ENCODE assay signal across 7 cellular contexts in the genomic region with DNA sequence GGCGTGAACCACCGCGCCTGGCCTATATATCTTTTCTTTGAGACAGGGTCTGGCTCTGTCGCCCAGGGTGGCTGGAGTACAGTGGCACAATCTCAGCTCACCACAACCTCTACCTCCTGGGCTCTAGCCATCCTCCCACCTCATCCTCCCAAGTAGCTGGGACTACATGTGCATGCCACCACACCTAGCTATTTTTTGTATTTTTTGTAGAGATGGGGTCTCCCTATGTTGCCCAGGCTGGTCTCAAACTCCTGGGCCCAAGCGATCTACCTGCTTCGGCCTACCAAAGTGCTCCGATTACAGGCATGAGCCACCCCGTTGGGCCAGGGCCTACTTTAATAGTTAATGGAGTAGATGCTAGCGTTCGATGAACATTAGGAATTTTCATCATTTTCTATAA. TPM values are rescaled to one million over a fixed set of nuclear protein-coding genes. Genes with fewer than 3 reads are reported as not detected.
A peak's percentile ranks its signal among the peaks of the same experiment; 100 is the strongest.
DNase-seq lines count a peak whose midpoint lies in the region; ATAC-seq, FAIRE-seq and TF ChIP-seq lines count a peak whose summit lies in the region.
"Had no signal": no experiment of that assay in that cellular context is flagged by ENCODE, and none has a peak within 500 bp of the region (broad histone marks: within the 10 kb centered on the region; RNA-seq: fewer than 3 reads in every experiment).

No MANE protein-coding gene starts in this region.

- no peaks in the 10 kb centered on the region for H3K27me3 ChIP-seq in pancreas

- H3K27ac Mint-ChIP-seq in activated naive CD8-positive, alpha-beta T cell treated with anti-CD3 and anti-CD28 coated beads, Interleukin-2, amount 10 ng/mL, durations not matched to agents 7 days and 5 days, result peak overlapping the region; percentile 88
- H3K27ac Mint-ChIP-seq in natural killer cell, result peak overlapping the region; percentile 29 to 96

- POLR2A ChIA-PET in activated naive CD8-positive, alpha-beta T cell treated with anti-CD3 and anti-CD28 coated beads, Interleukin-2, amount 10 ng/mL, durations not matched to agents 7 days and 5 days (lab: Charles Lee), result interaction anchor here (0.6 to 7.2 kb wide), 6 partner anchors 14 to 40 kb away, joined by 3 to 162 read pairs (median 6); a partner anchor contains a TSS

- no peak for DNase-seq in activated naive CD8-positive, alpha-beta T cell treated with anti-CD3 and anti-CD28 coated beads, Interleukin-2, amount 10 ng/mL, durations not matched to agents 7 days and 5 days
- DNase-seq in natural killer cell (no peak), pancreas (no peak), NCI-H524 (lab: John Stamatoyannopoulos, UW) (no peak)
- no peak for DNase-seq in activated CD4-positive, alpha-beta T cell treated with anti-CD3 and anti-CD28 coated beads, Interleukin-2, amount 50 U/mL, for 1 hour

- 81 to 85% methylated on average over 10 of the region's 10 CpGs for WGBS in pancreas, 2 donors

- intact Hi-C loops in natural killer cell (cut with micrococcal nuclease), result loop anchor here (5.0 kb wide), 3 partner anchors 38 to 72 kb away; a partner anchor contains a TSS
- intact Hi-C loops in pancreas (cut with DNase I), result no loop called here

- no peak for ATAC-seq in activated naive CD8-positive, alpha-beta T cell treated with anti-CD3 and anti-CD28 coated beads, Interleukin-2, amount 10 ng/mL, durations not matched to agents 7 days and 5 days (ENCODE audit: low read depth)
- ATAC-seq in natural killer cell (no peak), pancreas (no peak)

- H3K36me3 ChIP-seq in pancreas, result peaks cover 0 to 10% (median 8%) of the 10 kb centered on the region in 3 donors

- TF ChIP-seq CTCF in natural killer cell (IDR thresholded peaks at IDR 0.05) (no peak), pancreas (IDR thresholded peaks at IDR 0.05) (no peak)

- H3K4me3 ChIP-seq in GM08714 (ENCODE audit: low read length) (peak overlapping the region; percentile 86; the same call in 1 of the 2 replicates), pancreas (peak overlapping the region in 2 of 4 donors; percentile 51 to 73)

- no peak overlapping the region for H3K27ac ChIP-seq in pancreas

- peak overlapping the region; percentile 93 for H3K4me3 Mint-ChIP-seq in activated naive CD8-positive, alpha-beta T cell treated with anti-CD3 and anti-CD28 coated beads, Interleukin-2, amount 10 ng/mL, durations not matched to agents 7 days and 5 days
- peak overlapping the region; percentile 65 for H3K4me3 Mint-ChIP-seq in natural killer cell

- no peak for FAIRE-seq in pancreas (lab: Jason Lieb, UNC)

- H3K9me3 ChIP-seq in pancreas, result no peaks in the 10 kb centered on the region

- no peaks in the 10 kb centered on the region for H3K9me3 Mint-ChIP-seq in activated naive CD8-positive, alpha-beta T cell treated with anti-CD3 and anti-CD28 coated beads, Interleukin-2, amount 10 ng/mL, durations not matched to agents 7 days and 5 days
- no peaks in the 10 kb centered on the region for H3K9me3 Mint-ChIP-seq in natural killer cell

- H3K4me1 Mint-ChIP-seq in activated naive CD8-positive, alpha-beta T cell treated with anti-CD3 and anti-CD28 coated beads, Interleukin-2, amount 10 ng/mL, durations not matched to agents 7 days and 5 days, result peaks cover 21% of the 10 kb centered on the region
- H3K4me1 Mint-ChIP-seq in natural killer cell, result peaks cover 26 to 47% of the 10 kb centered on the region in 2 donors

- no peaks in the 10 kb centered on the region for H3K27me3 Mint-ChIP-seq in activated naive CD8-positive, alpha-beta T cell treated with anti-CD3 and anti-CD28 coated beads, Interleukin-2, amount 10 ng/mL, durations not matched to agents 7 days and 5 days
- H3K27me3 Mint-ChIP-seq in natural killer cell (ENCODE audit: low read depth in 2 of 2), result no peaks in the 10 kb centered on the region

- H3K4me1 ChIP-seq in pancreas, result peaks cover 0 to 19% (median 8%) of the 10 kb centered on the region in 3 donors

- peaks cover 14% of the 10 kb centered on the region for H3K36me3 Mint-ChIP-seq in activated naive CD8-positive, alpha-beta T cell treated with anti-CD3 and anti-CD28 coated beads, Interleukin-2, amount 10 ng/mL, durations not matched to agents 7 days and 5 days
- no peaks in the 10 kb centered on the region for H3K36me3 Mint-ChIP-seq in natural killer cell

RNA-seq across cellular contexts. Expression of a gene that starts 3.4 kb away (rescaled TPM):
- total RNA-seq in activated naive CD8-positive, alpha-beta T cell treated with anti-CD3 and anti-CD28 coated beads, Interleukin-2, amount 10 ng/mL, durations not matched to agents 7 days and 5 days, result 10 to 100 TPM; 80.8 to 81.9 TPM
- total RNA-seq in natural killer cell, result 10 to 100 TPM; 56.8 to 66.6 (median 58.2) TPM
- 10 to 100 TPM; 15.7 to 29.5 (median 20.8) TPM for total RNA-seq in pancreas
- 10 to 100 TPM; 29.0 to 37.2 TPM for polyA plus RNA-seq in pancreas

RNA-seq across cellular contexts. Expression of a gene that starts 14.2 kb away (rescaled TPM):
- 100 to 1,000 TPM; 213 to 214 TPM for total RNA-seq in activated naive CD8-positive, alpha-beta T cell treated with anti-CD3 and anti-CD28 coated beads, Interleukin-2, amount 10 ng/mL, durations not matched to agents 7 days and 5 days
- 100 to 1,000 TPM; 217 to 228 (median 219) TPM for total RNA-seq in natural killer cell
- 10 to 100 TPM; 49.2 to 86.5 (median 63.0) TPM for total RNA-seq in pancreas
- 100 to 1,000 TPM; 163 to 191 TPM for polyA plus RNA-seq in pancreas

RNA-seq across cellular contexts. Expression of a gene that starts 17.0 kb away (rescaled TPM):
- total RNA-seq in activated naive CD8-positive, alpha-beta T cell treated with anti-CD3 and anti-CD28 coated beads, Interleukin-2, amount 10 ng/mL, durations not matched to agents 7 days and 5 days, result 10 to 100 TPM; 46.4 to 47.2 TPM
- total RNA-seq in natural killer cell (10 to 100 TPM; 42.2 to 51.3 (median 44.2) TPM), pancreas (10 to 100 TPM; 16.6 to 34.5 (median 27.9) TPM)
- polyA plus RNA-seq in pancreas, result 10 to 100 TPM; 34.8 to 48.2 TPM

RNA-seq across cellular contexts. Expression of a gene that starts 23.9 kb away (rescaled TPM):
- total RNA-seq in activated naive CD8-positive, alpha-beta T cell treated with anti-CD3 and anti-CD28 coated beads, Interleukin-2, amount 10 ng/mL, durations not matched to agents 7 days and 5 days, result 1 to 10 TPM; 4.9 to 5.3 TPM
- 1 to 10 TPM; 2.2 to 3.2 (median 2.9) TPM for total RNA-seq in natural killer cell
- 1 to 10 TPM; 3.1 to 5.0 (median 4.2) TPM for total RNA-seq in pancreas
- 1 to 10 TPM; 5.6 to 8.5 TPM for polyA plus RNA-seq in pancreas

RNA-seq across cellular contexts. Expression of a gene that starts 31.3 kb away (rescaled TPM):
- not detected for total RNA-seq in activated naive CD8-positive, alpha-beta T cell treated with anti-CD3 and anti-CD28 coated beads, Interleukin-2, amount 10 ng/mL, durations not matched to agents 7 days and 5 days
- total RNA-seq in natural killer cell (not detected), pancreas (not detected)
- not detected for polyA plus RNA-seq in pancreas
- total RNA-seq: M059J had no signal
